Comparison of ENCODE assay signal across 25 cellular contexts in the genomic region with DNA sequence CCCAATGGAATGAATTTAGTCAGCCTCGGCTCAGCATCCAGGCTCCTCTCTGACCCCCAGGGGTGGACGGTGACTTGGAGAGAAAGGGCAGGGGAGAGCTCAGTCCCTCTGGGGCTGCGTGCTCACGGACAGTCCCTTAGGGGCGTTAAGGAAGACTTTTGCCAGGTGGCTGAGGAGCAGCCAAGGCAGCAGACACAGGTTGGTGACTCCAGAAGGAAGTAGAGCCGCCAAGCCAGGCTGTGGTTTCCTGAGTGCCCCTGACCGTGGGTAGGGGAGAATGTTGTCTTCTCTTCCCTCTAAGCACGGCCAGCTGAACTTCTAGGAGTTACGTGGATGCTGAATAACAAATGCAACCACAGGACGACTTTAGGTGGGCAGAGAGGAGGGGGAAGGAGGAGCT.
DNase-seq lines count a peak whose midpoint lies in the region; ATAC-seq, FAIRE-seq and TF ChIP-seq lines count a peak whose summit lies in the region.
"Had no signal": no experiment of that assay in that cellular context is flagged by ENCODE, and none has a peak within 500 bp of the region (broad histone marks: within the 10 kb centered on the region; RNA-seq: fewer than 3 reads in every experiment).

No MANE protein-coding gene starts in this region.

- no peak for DNase-seq in activated CD4-positive, alpha-beta T cell treated with anti-CD3 and anti-CD28 coated beads, Interleukin-2, amount 10 ng/mL, durations not matched to agents 24 days and 14 days
- DNase-seq in activated CD4-positive, alpha-beta T cell treated with anti-CD3 and anti-CD28 coated beads for 48 hours: no peak
- no peak for DNase-seq in Karpas-422
- DNase-seq in kidney: no peak
- DNase-seq: activated CD8-positive, alpha-beta memory T cell treated with anti-CD3 and anti-CD28 coated beads, Interleukin-2, amount 50 U/mL, for 48 hours; activated gamma-delta T cell; BE2C; effector CD4-positive, alpha-beta T cell; HCEC 1CT; midbrain; NCI-H1436 treated with DMSO at 0.1 percent for 48 hours; NCI-H345; nephron progenitor cell; SJCRH30 had no signal

- no peaks in the 10 kb centered on the region for H4K20me1 ChIP-seq in BLaER1 treated with 17β-estradiol and CSF1 and Interleukin-3, amounts not matched to agents 10 nM and 100 nM
- no peaks in the 10 kb centered on the region for H4K20me1 ChIP-seq in Karpas-422 (ENCODE audit: insufficient read depth, low read depth, low read length)

- H3K4me1 ChIP-seq in BLaER1 treated with 17β-estradiol and CSF1 and Interleukin-3, amounts not matched to agents 10 nM and 100 nM: peaks cover 25 to 73% (median 60%) of the 10 kb centered on the region in 10 experiments
- H3K4me1 ChIP-seq in Karpas-422 (ENCODE audit: low read length): peaks cover 88% of the 10 kb centered on the region
- H3K4me1 ChIP-seq in kidney (ENCODE audit: control insufficient read depth in 1 of 2, insufficient read depth in 1 of 2, low read depth in 1 of 2, low read length in 2 of 2): no peaks in the 10 kb centered on the region
- H3K4me1 ChIP-seq: BE2C, SJCRH30 had no signal

- intact Hi-C loops in activated CD4-positive, alpha-beta T cell treated with anti-CD3 and anti-CD28 coated beads, Interleukin-2, amount 10 ng/mL, durations not matched to agents 24 days and 14 days (cut with micrococcal nuclease): no loop called here
- intact Hi-C loops in dendritic cell treated with granulocyte-macrophage colony-stimulating factor and Interleukin-4, amounts not matched to agents 40 ng/mL and 50 ng/mL, for 4 days (cut with micrococcal nuclease): no loop called here
- intact Hi-C loops in kidney (cut with DNase I): no loop called here

- peak overlapping the region; percentile 36 for H3K4me3 Mint-ChIP-seq in activated CD4-positive, alpha-beta T cell treated with anti-CD3 and anti-CD28 coated beads, Interleukin-2, amount 10 ng/mL, durations not matched to agents 24 days and 14 days
- H3K4me3 Mint-ChIP-seq in dendritic cell treated with granulocyte-macrophage colony-stimulating factor and Interleukin-4, amounts not matched to agents 40 ng/mL and 50 ng/mL, for 4 days: no peak overlapping the region
- H3K4me3 Mint-ChIP-seq: brain, nephron progenitor cell had no signal

- no peaks in the 10 kb centered on the region for H3K9me3 ChIP-seq in BLaER1 treated with 17β-estradiol and CSF1 and Interleukin-3, amounts not matched to agents 10 nM and 100 nM (replicated peaks in 1 of 11)
- H3K9me3 ChIP-seq in Karpas-422 (ENCODE audit: low read length): no peaks in the 10 kb centered on the region
- no peaks in the 10 kb centered on the region for H3K9me3 ChIP-seq in kidney (ENCODE audit: control insufficient read depth in 1 of 2, low read length in 2 of 2)
- H3K9me3 ChIP-seq: BE2C, SJCRH30, thoracic aorta had no signal

- H2AFZ ChIP-seq in Karpas-422 (ENCODE audit: low read length): no peak overlapping the region

- H3K4me1 Mint-ChIP-seq in activated CD4-positive, alpha-beta T cell treated with anti-CD3 and anti-CD28 coated beads, Interleukin-2, amount 10 ng/mL, durations not matched to agents 24 days and 14 days: peaks cover 43% of the 10 kb centered on the region
- H3K4me1 Mint-ChIP-seq in dendritic cell treated with granulocyte-macrophage colony-stimulating factor and Interleukin-4, amounts not matched to agents 40 ng/mL and 50 ng/mL, for 4 days (ENCODE audit: low read depth): peaks cover 11% of the 10 kb centered on the region

- H3K9me3 Mint-ChIP-seq in activated CD4-positive, alpha-beta T cell treated with anti-CD3 and anti-CD28 coated beads, Interleukin-2, amount 10 ng/mL, durations not matched to agents 24 days and 14 days: no peaks in the 10 kb centered on the region
- H3K9me3 Mint-ChIP-seq in dendritic cell treated with granulocyte-macrophage colony-stimulating factor and Interleukin-4, amounts not matched to agents 40 ng/mL and 50 ng/mL, for 4 days: no peaks in the 10 kb centered on the region
- H3K9me3 Mint-ChIP-seq: stimulated activated naive CD8-positive, alpha-beta T cell treated with anti-CD3 and anti-CD28 coated beads, Interleukin-15, Interleukin-2, amounts not matched to agents 100 ng/mL and 50 ng/mL, for 24 hours had no signal

- peak overlapping the region; percentile 71 to 96 (median 84) for H3K4me2 ChIP-seq in BLaER1 treated with 17β-estradiol and CSF1 and Interleukin-3, amounts not matched to agents 10 nM and 100 nM
- H3K4me2 ChIP-seq in Karpas-422 (ENCODE audit: low read depth, low read length, poor library complexity, severe bottlenecking): peak overlapping the region; percentile 67

- H3K27me3 Mint-ChIP-seq in activated CD4-positive, alpha-beta T cell treated with anti-CD3 and anti-CD28 coated beads, Interleukin-2, amount 10 ng/mL, durations not matched to agents 24 days and 14 days: no peaks in the 10 kb centered on the region
- peaks cover 2% of the 10 kb centered on the region for H3K27me3 Mint-ChIP-seq in dendritic cell treated with granulocyte-macrophage colony-stimulating factor and Interleukin-4, amounts not matched to agents 40 ng/mL and 50 ng/mL, for 4 days
- H3K27me3 Mint-ChIP-seq: stimulated activated naive CD8-positive, alpha-beta T cell treated with anti-CD3 and anti-CD28 coated beads, Interleukin-15, Interleukin-2, amounts not matched to agents 100 ng/mL and 50 ng/mL, for 24 hours had no signal

- FAIRE-seq in kidney (lab: Jason Lieb, UNC): no peak
- FAIRE-seq: GM18507, islet of Langerhans had no signal

- H3K9me2 ChIP-seq in Karpas-422 (replicated peaks; ENCODE audit: insufficient read depth, low read length): no peaks in the 10 kb centered on the region

- no peak for ATAC-seq in GM19467 (IDR thresholded peaks at IDR 0.05; ENCODE audit: unreplicated experiment)
- no peak for ATAC-seq in HG02623 (IDR thresholded peaks at IDR 0.05; ENCODE audit: unreplicated experiment)

- peaks cover 3% of the 10 kb centered on the region; the same call in 1 of the 2 replicates for H3K79me2 ChIP-seq in Karpas-422 (ENCODE audit: low read length)

- H3K27ac Mint-ChIP-seq in activated CD4-positive, alpha-beta T cell treated with anti-CD3 and anti-CD28 coated beads, Interleukin-2, amount 10 ng/mL, durations not matched to agents 24 days and 14 days: peak overlapping the region; percentile 89
- peak overlapping the region; percentile 30 for H3K27ac Mint-ChIP-seq in dendritic cell treated with granulocyte-macrophage colony-stimulating factor and Interleukin-4, amounts not matched to agents 40 ng/mL and 50 ng/mL, for 4 days
- H3K27ac Mint-ChIP-seq: nephron progenitor cell; stimulated activated naive CD8-positive, alpha-beta T cell treated with anti-CD3 and anti-CD28 coated beads, Interleukin-15, Interleukin-2, amounts not matched to agents 100 ng/mL and 50 ng/mL, for 24 hours had no signal

- TF ChIP-seq CTCF in kidney (IDR thresholded peaks at IDR 0.05; ENCODE audit: borderline replicate concordance, extremely low read depth, insufficient read depth): no peak

- peaks cover 30% of the 10 kb centered on the region for H3K36me3 Mint-ChIP-seq in activated CD4-positive, alpha-beta T cell treated with anti-CD3 and anti-CD28 coated beads, Interleukin-2, amount 10 ng/mL, durations not matched to agents 24 days and 14 days (ENCODE audit: low read depth)
- H3K36me3 Mint-ChIP-seq in dendritic cell treated with granulocyte-macrophage colony-stimulating factor and Interleukin-4, amounts not matched to agents 40 ng/mL and 50 ng/mL, for 4 days (ENCODE audit: low read depth): no peaks in the 10 kb centered on the region
- H3K36me3 Mint-ChIP-seq: brain had no signal

- H3K36me3 ChIP-seq in BLaER1 treated with 17β-estradiol and CSF1 and Interleukin-3, amounts not matched to agents 10 nM and 100 nM: no peaks in the 10 kb centered on the region
- H3K36me3 ChIP-seq in Karpas-422 (ENCODE audit: insufficient read depth, low read length) (peaks cover 23% of the 10 kb centered on the region), kidney (ENCODE audit: control insufficient read depth in 1 of 2, insufficient read depth in 2 of 2, low read length in 2 of 2) (no peaks in the 10 kb centered on the region)
- H3K36me3 ChIP-seq: BE2C, SJCRH30, thoracic aorta had no signal

- H3K4me3 ChIP-seq in BLaER1 treated with 17β-estradiol and CSF1 and Interleukin-3, amounts not matched to agents 10 nM and 100 nM: no peak overlapping the region; a peak in 1 of 20 replicates
- H3K4me3 ChIP-seq in Karpas-422 (ENCODE audit: low read length) (peak overlapping the region; percentile 34; the same call in 1 of the 2 replicates), kidney (ENCODE audit: low read length in 2 of 2) (no peak overlapping the region)
- H3K4me3 ChIP-seq: SJCRH30, thoracic aorta had no signal

- H3K27ac ChIP-seq in BLaER1 treated with 17β-estradiol and CSF1 and Interleukin-3, amounts not matched to agents 10 nM and 100 nM: peak overlapping the region in 4 of 11 experiments; percentile 1 to 34 (median 26); a peak in 3 of 22 replicates
- H3K27ac ChIP-seq in Karpas-422 (ENCODE audit: low read length) (peak overlapping the region; percentile 95), kidney (ENCODE audit: low read depth in 2 of 2, low read length in 2 of 2) (no peak overlapping the region)
- H3K27ac ChIP-seq: epithelial cell of prostate, KMS-11, SJCRH30, thoracic aorta had no signal

- H3K9ac ChIP-seq in BLaER1 treated with 17β-estradiol and CSF1 and Interleukin-3, amounts not matched to agents 10 nM and 100 nM: peak overlapping the region in 1 of 11 experiments; percentile 39; a peak in 1 of 22 replicates
- H3K9ac ChIP-seq in Karpas-422 (ENCODE audit: low read length) (peak overlapping the region; percentile 67), kidney (ENCODE audit: low read length in 2 of 2) (no peak overlapping the region)
- H3K9ac ChIP-seq: KMS-11 had no signal

- H3K27me3 ChIP-seq in BLaER1 treated with 17β-estradiol and CSF1 and Interleukin-3, amounts not matched to agents 10 nM and 100 nM: peaks cover 0 to 21% (median 0%) of the 10 kb centered on the region in 11 experiments; a peak in 4 of 22 replicates
- H3K27me3 ChIP-seq in Karpas-422 (ENCODE audit: low read length): no peaks in the 10 kb centered on the region
- H3K27me3 ChIP-seq: BE2C, SJCRH30 had no signal
